Comparison of ENCODE assay signal across 8 cellular contexts in the genomic region with DNA sequence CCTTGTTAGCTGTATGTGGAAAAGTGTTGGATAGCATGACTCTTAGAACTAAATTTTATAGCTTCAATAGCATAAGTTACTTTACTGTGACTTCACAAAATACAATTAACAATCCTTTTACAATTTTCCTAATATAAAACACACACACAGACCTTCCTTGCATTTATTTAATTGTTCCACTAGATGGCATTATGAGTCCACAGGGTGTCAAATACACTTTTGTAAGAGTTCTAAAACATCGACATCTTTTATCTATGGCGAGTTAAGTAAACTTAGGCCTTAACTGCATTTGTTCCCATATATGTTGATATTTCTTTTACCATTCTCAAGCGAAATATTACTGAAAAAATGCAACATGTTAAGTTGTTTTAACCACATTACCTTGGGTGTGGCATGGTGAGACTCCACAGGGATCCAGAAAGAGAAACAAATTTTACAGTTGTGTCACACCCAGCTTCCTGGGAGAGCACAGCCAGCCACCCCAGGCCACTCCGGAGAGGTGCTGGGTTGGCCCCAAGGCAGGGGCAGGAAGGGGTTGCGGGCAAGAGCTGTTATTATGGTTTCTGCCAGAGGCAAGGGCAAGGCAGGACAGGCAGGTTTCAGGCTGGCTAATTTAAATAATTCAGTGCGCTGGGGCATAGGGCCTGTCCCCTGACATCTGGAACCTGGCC.
A peak's percentile ranks its signal among the peaks of the same experiment; 100 is the strongest.
DNase-seq lines count a peak whose midpoint lies in the region; ATAC-seq and TF ChIP-seq lines count a peak whose summit lies in the region.

No MANE protein-coding gene starts in this region.

- H3K36me3 ChIP-seq in OCI-LY7 (ENCODE audit: insufficient read depth, low read length) (no peaks in the 10 kb centered on the region), thyroid gland (no peaks in the 10 kb centered on the region)

- DNase-seq in Calu3 (no peak), HFFc6 (no peak), OCI-LY7 (ENCODE audit: low spot score) (peak; percentile 3), fibroblast of the aortic adventitia (ENCODE audit: low read depth) (peak; percentile 58), thyroid gland (no peak)
- DNase-seq in activated T-helper 2 cell treated with anti-CD3 and anti-CD28 coated beads, Interferon-gamma antibody, Interleukin-2, Interleukin-4, amounts not matched to agents 10 μg/mL and 5 μg/mL and 100 μg/mL, durations not matched to agents 14 hours and 24 hours and 36 hours (ENCODE audit: low spot score), result no peak

- no peaks in the 10 kb centered on the region for H4K20me1 ChIP-seq in OCI-LY7 (ENCODE audit: insufficient read depth, low read length)

- H3K4me3 Mint-ChIP-seq in Calu3 (ENCODE audit: low read depth, unreplicated experiment) (no peak overlapping the region), HFFc6 (no peak overlapping the region)
- no peak overlapping the region for H3K4me3 Mint-ChIP-seq in activated T-helper 2 cell treated with anti-CD3 and anti-CD28 coated beads, Interferon-gamma antibody, Interleukin-2, Interleukin-4, amounts not matched to agents 10 μg/mL and 5 μg/mL and 100 μg/mL, durations not matched to agents 14 hours and 24 hours and 36 hours (ENCODE audit: low read depth)

- no peaks in the 10 kb centered on the region for H3K9me2 ChIP-seq in OCI-LY7 (ENCODE audit: insufficient read depth, low read length)

- H3K36me3 Mint-ChIP-seq in Calu3 (ENCODE audit: insufficient read depth, unreplicated experiment) (no peaks in the 10 kb centered on the region), HFFc6 (ENCODE audit: low read depth) (no peaks in the 10 kb centered on the region)
- H3K36me3 Mint-ChIP-seq in activated T-helper 2 cell treated with anti-CD3 and anti-CD28 coated beads, Interferon-gamma antibody, Interleukin-2, Interleukin-4, amounts not matched to agents 10 μg/mL and 5 μg/mL and 100 μg/mL, durations not matched to agents 14 hours and 24 hours and 36 hours (ENCODE audit: low read depth), result no peaks in the 10 kb centered on the region

- H3K27ac Mint-ChIP-seq in Calu3 (ENCODE audit: unreplicated experiment) (no peak overlapping the region), HFFc6 (no peak overlapping the region)
- no peak overlapping the region for H3K27ac Mint-ChIP-seq in activated T-helper 2 cell treated with anti-CD3 and anti-CD28 coated beads, Interferon-gamma antibody, Interleukin-2, Interleukin-4, amounts not matched to agents 10 μg/mL and 5 μg/mL and 100 μg/mL, durations not matched to agents 14 hours and 24 hours and 36 hours

- H3K4me1 ChIP-seq in OCI-LY7 (ENCODE audit: insufficient read depth, low read length, poor library complexity, severe bottlenecking) (no peaks in the 10 kb centered on the region), thyroid gland (no peaks in the 10 kb centered on the region)

- H3K9me3 ChIP-seq in OCI-LY7 (ENCODE audit: low read length) (no peaks in the 10 kb centered on the region), thyroid gland (no peaks in the 10 kb centered on the region)

- TF ChIP-seq POLR2A in thyroid gland (IDR thresholded peaks at IDR 0.05), result no peak

- POLR2A ChIA-PET in OCI-LY7 (lab: Charles Lee), result no interaction called here

- no peak overlapping the region for H3K27ac ChIP-seq in OCI-LY7 (ENCODE audit: low read depth, low read length, poor library complexity, severe bottlenecking)
- no peak overlapping the region for H3K27ac ChIP-seq in thyroid gland

- no peaks in the 10 kb centered on the region for H3K27me3 Mint-ChIP-seq in Calu3 (ENCODE audit: unreplicated experiment)
- peaks cover 1% of the 10 kb centered on the region; the same call in 1 of the 2 replicates for H3K27me3 Mint-ChIP-seq in HFFc6 (ENCODE audit: insufficient read depth)
- no peaks in the 10 kb centered on the region for H3K27me3 Mint-ChIP-seq in activated T-helper 2 cell treated with anti-CD3 and anti-CD28 coated beads, Interferon-gamma antibody, Interleukin-2, Interleukin-4, amounts not matched to agents 10 μg/mL and 5 μg/mL and 100 μg/mL, durations not matched to agents 14 hours and 24 hours and 36 hours (ENCODE audit: low read depth)

- WGBS in thyroid gland, 2 donors, result 34 to 38% methylated on average over 6 of the region's 6 CpGs

- TF ChIP-seq CTCF in Calu3 (IDR thresholded peaks at IDR 0.05; ENCODE audit: unreplicated experiment) (peak; percentile 41), HFFc6 (IDR thresholded peaks at IDR 0.05) (peak; percentile 74), OCI-LY7 (conservative IDR thresholded peaks at IDR 0.05; ENCODE audit: low read length) (peak; percentile 70), fibroblast of the aortic adventitia (IDR thresholded peaks at IDR 0.05; ENCODE audit: insufficient read depth, low read length) (peak; percentile 57), thyroid gland (IDR thresholded peaks at IDR 0.05) (peak in 4 of 6 experiments; percentile 13 to 56 (median 30))

- BruUV-seq in Calu3 (replicated peaks; lab: Mats Ljungman, UMichigan) (no TSS peak), OCI-LY7 (replicated peaks; lab: Mats Ljungman, UMichigan) (no TSS peak)

- no peaks in the 10 kb centered on the region for H3K27me3 ChIP-seq in thyroid gland

- no peaks in the 10 kb centered on the region for H3K79me2 ChIP-seq in OCI-LY7 (ENCODE audit: insufficient read depth, low read depth, low read length)

- H3K4me3 ChIP-seq in OCI-LY7 (ENCODE audit: low read depth, low read length, poor library complexity, severe bottlenecking), result no peak overlapping the region
- no peak overlapping the region for H3K4me3 ChIP-seq in fibroblast of the aortic adventitia (ENCODE audit: low read depth, low read length)
- H3K4me3 ChIP-seq in thyroid gland (replicated peaks in 1 of 3), result no peak overlapping the region

- ATAC-seq in HG03095 (IDR thresholded peaks at IDR 0.05; ENCODE audit: unreplicated experiment), result no peak
- ATAC-seq in GM21528 (IDR thresholded peaks at IDR 0.05; ENCODE audit: low FRiP score, unreplicated experiment), result no peak

- H3K4me1 Mint-ChIP-seq in Calu3 (ENCODE audit: low read depth, unreplicated experiment) (no peaks in the 10 kb centered on the region), HFFc6 (ENCODE audit: low read depth) (no peaks in the 10 kb centered on the region)
- H3K4me1 Mint-ChIP-seq in activated T-helper 2 cell treated with anti-CD3 and anti-CD28 coated beads, Interferon-gamma antibody, Interleukin-2, Interleukin-4, amounts not matched to agents 10 μg/mL and 5 μg/mL and 100 μg/mL, durations not matched to agents 14 hours and 24 hours and 36 hours (ENCODE audit: low read depth), result no peaks in the 10 kb centered on the region

- intact Hi-C loops in Calu3 (cut with micrococcal nuclease; ENCODE audit: unreplicated experiment), result loop anchor here (2.0 to 10.0 kb wide), 4 partner anchors 122 to 818 kb away; no protein-coding TSS in a partner anchor
- intact Hi-C loops in OCI-LY7 (cut with micrococcal nuclease; ENCODE audit: unreplicated experiment), result loop anchor here (2.0 kb wide), 1 partner anchor 818 kb away; no protein-coding TSS in a partner anchor
- intact Hi-C loops in thyroid gland (cut with DNase I), result no loop called here
- intact Hi-C loops in activated T-helper 2 cell treated with anti-CD3 and anti-CD28 coated beads, Interferon-gamma antibody, Interleukin-2, Interleukin-4, amounts not matched to agents 10 μg/mL and 5 μg/mL and 100 μg/mL, durations not matched to agents 14 hours and 24 hours and 36 hours (cut with micrococcal nuclease), result no loop called here

- H3K4me2 ChIP-seq in OCI-LY7 (ENCODE audit: low read length), result no peak overlapping the region

- H3K9me3 Mint-ChIP-seq in Calu3 (ENCODE audit: low read depth, unreplicated experiment), result no peaks in the 10 kb centered on the region
- no peaks in the 10 kb centered on the region for H3K9me3 Mint-ChIP-seq in HFFc6
- no peaks in the 10 kb centered on the region for H3K9me3 Mint-ChIP-seq in activated T-helper 2 cell treated with anti-CD3 and anti-CD28 coated beads, Interferon-gamma antibody, Interleukin-2, Interleukin-4, amounts not matched to agents 10 μg/mL and 5 μg/mL and 100 μg/mL, durations not matched to agents 14 hours and 24 hours and 36 hours

- H2AFZ ChIP-seq in OCI-LY7 (ENCODE audit: low read length), result no peak overlapping the region

- CTCF ChIA-PET in Calu3 (lab: Charles Lee), result no interaction called here
- CTCF ChIA-PET in OCI-LY7 (lab: Charles Lee; ENCODE audit: unreplicated experiment), result no interaction called here

Comparison
In these comparisons a context has a peak if more than half of its experiments do, and no peak if none do; other contexts are left out.
1. DNase-seq: peak in OCI-LY7 (single experiment) and fibroblast of the aortic adventitia (single experiment); none in Calu3 (single experiment), HFFc6 (single experiment), thyroid gland (0 of 2) and activated T-helper 2 cell treated with anti-CD3 and anti-CD28 coated beads, Interferon-gamma antibody, Interleukin-2, Interleukin-4, amounts not matched to agents 10 μg/mL and 5 μg/mL and 100 μg/mL, durations not matched to agents 14 hours and 24 hours and 36 hours (single experiment).
2. intact Hi-C loops: an anchor here in Calu3 (2.0 to 10.0 kb wide) and OCI-LY7 (2.0 kb wide); none called in thyroid gland and activated T-helper 2 cell treated with anti-CD3 and anti-CD28 coated beads, Interferon-gamma antibody, Interleukin-2, Interleukin-4, amounts not matched to agents 10 μg/mL and 5 μg/mL and 100 μg/mL, durations not matched to agents 14 hours and 24 hours and 36 hours.
3. Peak in every context shown above with its lines, with median percentiles within 50 percentile points of each other: CTCF ChIP-seq.